ENCODE assay signal across 9 cellular contexts in the genomic region with DNA sequence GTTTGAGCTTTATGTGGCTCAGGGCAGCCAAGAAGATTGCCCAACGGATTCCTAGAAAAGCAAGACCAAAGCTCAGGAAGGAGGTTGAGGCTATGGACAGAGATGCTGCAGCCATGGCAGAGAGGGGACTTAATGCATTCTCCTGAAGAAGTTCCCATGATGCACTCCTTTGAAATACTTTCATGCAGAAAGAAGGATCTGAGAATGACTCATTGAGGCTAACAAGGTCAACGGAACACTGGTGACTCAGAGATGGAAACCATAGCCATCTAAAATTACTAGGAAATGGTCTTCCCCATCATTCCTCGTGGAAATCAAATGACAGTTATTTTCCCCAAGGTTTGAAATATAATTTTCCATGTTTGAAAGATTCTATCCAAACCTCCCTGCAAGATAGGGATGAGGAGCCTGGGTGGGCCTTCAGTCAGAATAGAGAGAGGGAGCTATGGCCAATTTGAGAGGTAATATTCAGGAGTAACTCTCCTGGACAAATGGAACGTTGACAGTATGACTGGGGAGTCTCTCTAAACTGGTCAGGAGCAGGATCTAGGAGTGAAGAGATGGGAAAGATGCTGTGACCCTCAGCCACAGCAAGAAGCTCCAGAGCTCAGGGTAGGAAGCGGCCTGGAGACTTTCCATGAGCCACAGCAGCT.
DNase-seq lines count a peak whose midpoint lies in the region; ATAC-seq and TF ChIP-seq lines count a peak whose summit lies in the region.
"Had no signal": no experiment of that assay in that cellular context is flagged by ENCODE, and none has a peak within 500 bp of the region (broad histone marks: within the 10 kb centered on the region; RNA-seq: fewer than 3 reads in every experiment).

No MANE protein-coding gene starts in this region.

- DNase-seq in GM13977 (ENCODE audit: low spot score) (peak; percentile 50), myocyte (ENCODE audit: low read depth) (peak; percentile 79), SK-N-DZ (ENCODE audit: low spot score) (no peak), spleen (no peak)
- DNase-seq in activated CD8-positive, alpha-beta T cell treated with anti-CD3 and anti-CD28 coated beads for 36 hours = peak; percentile 27
- no peak for DNase-seq in stimulated activated naive CD4-positive, alpha-beta T cell treated with Interleukin-2 at 50 U/mL for 16 hours (lab: John Stamatoyannopoulos, UW)
- no peak for DNase-seq in activated naive CD4-positive, alpha-beta T cell (lab: John Stamatoyannopoulos, UW)
- DNase-seq: MM.1S had no signal

- peaks cover 13% of the 10 kb centered on the region for H3K36me3 Mint-ChIP-seq in activated CD8-positive, alpha-beta T cell treated with anti-CD3 and anti-CD28 coated beads for 36 hours (ENCODE audit: low read depth)

- peak; percentile 72 for ATAC-seq in HG02885 (IDR thresholded peaks at IDR 0.05; ENCODE audit: poor library complexity, unreplicated experiment)
- ATAC-seq in activated CD8-positive, alpha-beta T cell treated with anti-CD3 and anti-CD28 coated beads for 36 hours = peak; percentile 87

- H3K9me3 ChIP-seq in spleen = peaks cover 5 to 37% (median 34%) of the 10 kb centered on the region in 8 donors

- TF ChIP-seq CTCF in GM13977 (IDR thresholded peaks at IDR 0.05; ENCODE audit: extremely low read depth, insufficient read depth, missing control alignments) = no peak
- TF ChIP-seq CTCF in activated CD8-positive, alpha-beta T cell treated with anti-CD3 and anti-CD28 coated beads for 36 hours (IDR thresholded peaks at IDR 0.05) = no peak
- TF ChIP-seq CTCF in spleen (IDR thresholded peaks at IDR 0.05 in 8 of 11, conservative IDR thresholded peaks at IDR 0.05 in 3 of 11) = no peak

- H3K27me3 ChIP-seq in spleen (replicated peaks in 1 of 7) = no peaks in the 10 kb centered on the region

- peaks cover 7% of the 10 kb centered on the region for H3K27me3 Mint-ChIP-seq in activated CD8-positive, alpha-beta T cell treated with anti-CD3 and anti-CD28 coated beads for 36 hours

- no peak overlapping the region for H3K27ac ChIP-seq in spleen

- POLR2A ChIA-PET in activated CD8-positive, alpha-beta T cell treated with anti-CD3 and anti-CD28 coated beads for 36 hours (lab: Charles Lee) = no interaction called here

- H3K27ac Mint-ChIP-seq in activated CD8-positive, alpha-beta T cell treated with anti-CD3 and anti-CD28 coated beads for 36 hours = peak overlapping the region; percentile 44

- in situ Hi-C loops in GM13977 (cut with MboI; ENCODE audit: low pct_unique_long_range_greater_than_20kb, low sequenced_read_pairs, unreplicated experiment) = no loop called here

- H3K4me1 Mint-ChIP-seq in activated CD8-positive, alpha-beta T cell treated with anti-CD3 and anti-CD28 coated beads for 36 hours (ENCODE audit: low read depth) = peaks cover 21% of the 10 kb centered on the region

- intact Hi-C loops in activated CD8-positive, alpha-beta T cell treated with anti-CD3 and anti-CD28 coated beads for 36 hours (cut with micrococcal nuclease) = no loop called here
- intact Hi-C loops in spleen (cut with DNase I; ENCODE audit: low total_unique reads) = no loop called here

- 61 to 77% (median 74%) methylated on average over 5 of the region's 5 CpGs for WGBS in spleen, 5 donors

- no peak overlapping the region for H3K4me3 ChIP-seq in spleen

- H3K36me3 ChIP-seq in spleen = no peaks in the 10 kb centered on the region

- H3K4me1 ChIP-seq in spleen = no peaks in the 10 kb centered on the region

- no peak for TF ChIP-seq POLR2A in spleen (IDR thresholded peaks at IDR 0.05)

- H3K9me3 Mint-ChIP-seq in activated CD8-positive, alpha-beta T cell treated with anti-CD3 and anti-CD28 coated beads for 36 hours = peaks cover 20% of the 10 kb centered on the region

- CTCF ChIA-PET in activated CD8-positive, alpha-beta T cell treated with anti-CD3 and anti-CD28 coated beads for 36 hours (lab: Charles Lee) = interaction anchor here (2.4 kb wide), 1 partner anchor 53 kb away, joined by 10 read pairs; no protein-coding TSS in a partner anchor

- no peak overlapping the region for H3K4me3 Mint-ChIP-seq in activated CD8-positive, alpha-beta T cell treated with anti-CD3 and anti-CD28 coated beads for 36 hours

Comparison
In these comparisons a context has a peak if more than half of its experiments do, and no peak if none do; other contexts are left out.
1. DNase-seq: peak in GM13977 (single experiment), activated CD8-positive, alpha-beta T cell treated with anti-CD3 and anti-CD28 coated beads for 36 hours (single experiment) and myocyte (single experiment); none in SK-N-DZ (single experiment), spleen (single experiment), stimulated activated naive CD4-positive, alpha-beta T cell treated with Interleukin-2 at 50 U/mL for 16 hours (single experiment) and activated naive CD4-positive, alpha-beta T cell (0 of 4).